Comparison of ENCODE assay signal across 8 cellular contexts in the genomic region with DNA sequence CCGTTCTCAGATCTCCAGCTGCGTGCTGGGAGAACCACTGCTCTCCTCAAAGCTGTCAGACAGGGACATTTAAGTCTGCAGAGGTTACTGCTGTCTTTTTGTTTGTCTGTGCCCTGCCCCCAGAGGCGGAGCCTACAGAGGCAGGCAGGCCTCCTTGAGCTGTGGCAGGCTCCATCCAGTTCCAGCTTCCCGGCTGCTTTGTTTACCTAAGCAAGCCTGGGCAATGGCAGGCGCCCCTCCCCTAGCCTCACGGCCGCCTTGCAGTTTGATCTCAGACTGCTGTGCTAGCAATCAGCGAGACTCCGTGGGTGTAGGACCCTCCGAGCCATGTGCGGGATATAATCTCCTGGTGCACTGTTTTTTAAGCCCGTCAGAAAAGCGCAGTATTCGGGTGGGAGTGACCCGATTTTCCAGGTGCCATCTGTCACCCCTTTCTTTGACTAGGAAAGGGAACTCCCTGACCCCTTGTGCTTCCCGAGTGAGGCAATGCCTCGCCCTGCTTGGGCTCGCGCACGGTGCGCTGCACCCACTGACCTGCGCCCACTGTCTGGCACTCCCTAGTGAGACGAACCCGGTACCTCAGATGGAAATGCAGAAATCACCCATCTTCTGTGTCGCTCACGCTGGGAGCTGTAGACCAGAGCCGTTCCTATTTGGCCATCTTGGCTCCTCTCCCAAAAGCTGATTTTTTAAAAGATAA. TPM values are rescaled to one million over a fixed set of nuclear protein-coding genes. Genes with fewer than 3 reads are reported as not detected.
DNase-seq lines count a peak whose midpoint lies in the region; ATAC-seq and TF ChIP-seq lines count a peak whose summit lies in the region.
"Not testable (repeated sequence)": the region's sequence is repeated elsewhere in the genome, so short reads cannot be mapped to it uniquely, and the experiment has no call there.

No MANE protein-coding gene starts in this region.

- ATAC-seq in mucosa of descending colon = not testable (repeated sequence)

- not testable (repeated sequence) for H4K8ac ChIP-seq in H9 (replicated peaks; ENCODE audit: insufficient read length, low read depth, low read length)

- not testable (repeated sequence) for H2BK5ac ChIP-seq in H9 (ENCODE audit: insufficient read length, low read length)

- H3K27ac ChIP-seq in H9 (ENCODE audit: insufficient read length, low read depth, low read length) = not testable (repeated sequence)

- H3K4me1 Mint-ChIP-seq in H9 = not testable (repeated sequence)

- H3K27ac Mint-ChIP-seq in H9 = not testable (repeated sequence)

- H3T11ph ChIP-seq in H9 (ENCODE audit: low read length) = not testable (repeated sequence)

- not testable (repeated sequence) for H3K79me1 ChIP-seq in H9 (ENCODE audit: insufficient read depth, low read depth, low read length, poor library complexity, severe bottlenecking)

- H3K4me1 ChIP-seq in H9 (ENCODE audit: insufficient read depth, low read length); mucosa of descending colon (ENCODE audit: low read depth): not testable (repeated sequence)

- peaks cover 7 to 12% of the 10 kb centered on the region in 2 experiments for H3K9me3 Mint-ChIP-seq in H9

- H3K23ac ChIP-seq in H9 (ENCODE audit: insufficient read length, low read depth, low read length) = not testable (repeated sequence)

- H4K20me1 ChIP-seq in H9 (ENCODE audit: control insufficient read depth, insufficient read depth, insufficient read length) = not testable (repeated sequence)

- H3K18ac ChIP-seq in H9 (ENCODE audit: insufficient read length, low read depth, low read length) = not testable (repeated sequence)

- not testable (repeated sequence) for H3K4ac ChIP-seq in H9 (ENCODE audit: low read depth, low read length)

- not testable (repeated sequence) for H3K79me2 ChIP-seq in H9 (ENCODE audit: insufficient read depth, low read length)

- not testable (repeated sequence) for H4K91ac ChIP-seq in H9 (ENCODE audit: insufficient read length, low read depth, low read length)

- H3K9ac ChIP-seq in H9 (ENCODE audit: extremely low read depth, insufficient read length, low read length) = not testable (repeated sequence)

- not testable (repeated sequence) for TF ChIP-seq CTCF in H9 (conservative IDR thresholded peaks at IDR 0.05); epithelial cell of esophagus (IDR thresholded peaks at IDR 0.05; ENCODE audit: insufficient read depth, low read depth, low read length, missing control alignments); mucosa of descending colon (IDR thresholded peaks at IDR 0.05)

- H2BK15ac ChIP-seq in H9 (ENCODE audit: low read depth, low read length) = not testable (repeated sequence)

- not testable (repeated sequence) for H2BK12ac ChIP-seq in H9 (ENCODE audit: insufficient read length, low read depth, low read length)

- not testable (repeated sequence) for H3K23me2 ChIP-seq in H9 (ENCODE audit: insufficient read length, low read depth, low read length, poor library complexity, severe bottlenecking)

- not testable (repeated sequence) for H3K14ac ChIP-seq in H9 (ENCODE audit: insufficient read depth, low read length)

- H3K9me3 ChIP-seq in H9 (ENCODE audit: control insufficient read depth, low read depth, low read length); mucosa of descending colon: not testable (repeated sequence)

- H2BK20ac ChIP-seq in H9 (ENCODE audit: low read depth, low read length, poor library complexity, severe bottlenecking) = not testable (repeated sequence)

- not testable (repeated sequence) for H3K36me3 ChIP-seq in mucosa of descending colon (ENCODE audit: low read depth)

- not testable (repeated sequence) for H2AK5ac ChIP-seq in H9 (ENCODE audit: insufficient read length, low read length)

- intact Hi-C loops in mucosa of descending colon (cut with DNase I, micrococcal nuclease) = not testable (repeated sequence)

- peak overlapping the region in 1 of 2 experiments; percentile 38; a peak in 2 of 5 replicates for H3K4me3 Mint-ChIP-seq in H9

- not testable (repeated sequence) for H2AFZ ChIP-seq in H9 (ENCODE audit: low read length)

- H3K27me3 ChIP-seq in H9 (ENCODE audit: insufficient read depth, low read length) = not testable (repeated sequence)

- H3K27me3 Mint-ChIP-seq in H9 (ENCODE audit: low read depth) = not testable (repeated sequence)

- DNase-seq in COLO668 (lab: John Stamatoyannopoulos, UW; ENCODE audit: unreplicated experiment) (peak; percentile 12), H9 (peak; percentile 54), NCI-H2081 (lab: John Stamatoyannopoulos, UW) (peak; percentile 56 to 82), NCI-H446 treated with DMSO at 0.1 percent for 48 hours (lab: John Stamatoyannopoulos, UW) (peak; percentile 33), SK-N-DZ (ENCODE audit: low spot score) (peak; percentile 22), epithelial cell of esophagus (ENCODE audit: low read depth) (peak; percentile 65), mucosa of descending colon (peak; percentile 71 to 76 (median 74)), ureter (ENCODE audit: low spot score) (peak; percentile 75)

- not testable (repeated sequence) for H4K5ac ChIP-seq in H9 (ENCODE audit: insufficient read length, low read depth, low read length)

- H3K36me3 Mint-ChIP-seq in H9 (ENCODE audit: insufficient read depth in 1 of 3, low read depth in 3 of 3) = peaks cover 0 to 11% (median 3%) of the 10 kb centered on the region in 3 experiments; a peak in 3 of 7 replicates

- H3K4me2 ChIP-seq in H9 (ENCODE audit: insufficient read depth, insufficient read length, low read length) = not testable (repeated sequence)

- H3K56ac ChIP-seq in H9 (ENCODE audit: insufficient read length, low read depth, low read length) = not testable (repeated sequence)

- H3K4me3 ChIP-seq in epithelial cell of esophagus (ENCODE audit: low read length); mucosa of descending colon: not testable (repeated sequence)

- not testable (repeated sequence) for H2BK120ac ChIP-seq in H9 (ENCODE audit: low read depth, low read length, poor library complexity, severe bottlenecking)

- no CpG with 5 or more reads among the region's 27 CpGs for WGBS in H9 (ENCODE audit: extremely low coverage, insufficient read length, low lambda C conversion rate)

RNA-seq across cellular contexts. Expression of a gene that starts 15.8 kb away (rescaled TPM):
- 9.8 and 12.0 TPM in 2 replicates for total RNA-seq in H9 (2021)
- 8.7 and 11.9 TPM in 2 replicates for polyA plus RNA-seq in SK-N-DZ (2014; cell fraction: cytosol; rRNA removed)
- polyA plus RNA-seq in SK-N-DZ (2014; cell fraction: nucleus; rRNA removed) = 12.2 and 13.8 TPM in 2 replicates
- total RNA-seq in mucosa of descending colon = 10 to 100 TPM; 16.5 to 30.6 (median 19.5) TPM
- total RNA-seq in ureter = 22.5 TPM

Comparison
In these comparisons a context has a peak if more than half of its experiments do, and no peak if none do; other contexts are left out.
1. DNase-seq: peak in every context shown above with its lines; median percentile 75 in ureter; 74 in mucosa of descending colon; 69 in NCI-H2081; 65 in epithelial cell of esophagus; 54 in H9; 33 in NCI-H446 treated with DMSO at 0.1 percent for 48 hours; 22 in SK-N-DZ; 12 in COLO668.